13 cellular contexts compared by ENCODE assay signal in the genomic region with DNA sequence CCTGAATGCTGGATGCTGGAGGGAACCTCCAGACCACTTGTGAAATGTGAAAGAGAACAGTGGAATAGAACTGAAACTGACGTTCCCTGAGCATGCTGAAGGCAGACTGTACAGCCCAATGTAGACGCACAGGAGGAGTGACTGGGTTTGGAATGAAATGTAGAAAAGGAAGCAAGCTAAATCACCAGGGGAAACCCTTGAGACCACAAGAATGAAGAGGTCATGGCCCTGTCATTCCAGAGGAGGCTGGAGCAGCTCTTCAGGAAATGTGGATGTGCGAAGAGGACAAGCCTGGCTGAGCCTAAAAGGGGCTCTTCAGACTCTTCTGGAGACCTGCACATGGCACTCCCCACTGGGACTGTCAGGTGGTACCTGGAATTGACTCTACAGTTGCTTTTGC.
DNase-seq lines count a peak whose midpoint lies in the region; ATAC-seq and TF ChIP-seq lines count a peak whose summit lies in the region.
"Had no signal": no experiment of that assay in that cellular context is flagged by ENCODE, and none has a peak within 500 bp of the region (broad histone marks: within the 10 kb centered on the region; RNA-seq: fewer than 3 reads in every experiment).

No MANE protein-coding gene starts in this region.

- ATAC-seq in HG02759 (IDR thresholded peaks at IDR 0.05; ENCODE audit: unreplicated experiment) (no peak), HG02840 (IDR thresholded peaks at IDR 0.05; ENCODE audit: low FRiP score, unreplicated experiment) (no peak), HG02981 (IDR thresholded peaks at IDR 0.05; ENCODE audit: unreplicated experiment) (no peak), GM21528 (IDR thresholded peaks at IDR 0.05; ENCODE audit: low FRiP score, unreplicated experiment) (no peak)
- ATAC-seq: K562 had no signal

- TF ChIP-seq CTCF in AG04449 (IDR thresholded peaks at IDR 0.05; ENCODE audit: insufficient read depth, low read length, missing control alignments): no peak

- CTCF ChIA-PET in AG04449 (lab: Yijun Ruan, JAX): interaction anchor here (1.8 kb wide), 1 partner anchor 33 kb away, joined by 4 read pairs; no protein-coding TSS in a partner anchor

- POLR2A ChIA-PET in AG04449 (lab: Yijun Ruan, JAX): no interaction called here

- H3K4me3 ChIP-seq in AG04449 (ENCODE audit: low read depth, low read length): no peak overlapping the region
- H3K4me3 ChIP-seq: K562, skin epidermis had no signal

- DNase-seq in AG04449 (ENCODE audit: low read depth, low spot score) (peak; percentile 80), HK-2 (ENCODE audit: unreplicated experiment) (peak; percentile 75), astrocyte of the hippocampus (ENCODE audit: low read depth, low spot score) (peak; percentile 93), islet precursor cell (peak; percentile 90)
- DNase-seq: activated CD4-positive, alpha-beta T cell treated with anti-CD3 and anti-CD28 coated beads for 4 hours; CD4-positive, alpha-beta T cell; immature natural killer cell had no signal
